Comparison of ENCODE assay signal across 23 cellular contexts in genomic region chr3:61565569-61565968, GRCh38. TPM values are rescaled to one million over a fixed set of nuclear protein-coding genes. Genes with fewer than 3 reads are reported as not detected.
A peak's percentile ranks its signal among the peaks of the same experiment; 100 is the strongest.
DNase-seq lines count a peak whose midpoint lies in the region; TF ChIP-seq lines count a peak whose summit lies in the region.
"Had no signal": no experiment of that assay in that cellular context is flagged by ENCODE, and none has a peak within 500 bp of the region (broad histone marks: within the 10 kb centered on the region; RNA-seq: fewer than 3 reads in every experiment).

No MANE protein-coding gene starts in this region.

- H2AFZ ChIP-seq in Loucy (ENCODE audit: low read length): no peak overlapping the region
- no peak overlapping the region for H2AFZ ChIP-seq in neural cell (ENCODE audit: low read depth, low read length)

- H3K36me3 ChIP-seq in Loucy (ENCODE audit: insufficient read depth, low read length) (no peaks in the 10 kb centered on the region), neural cell (ENCODE audit: insufficient read depth, low read length) (no peaks in the 10 kb centered on the region)

- H3K4me3 Mint-ChIP-seq in endothelial cell (ENCODE audit: unreplicated experiment): peak overlapping the region; percentile 8
- H3K4me3 Mint-ChIP-seq: effector memory CD8-positive, alpha-beta T cell had no signal

- no peak for TF ChIP-seq CTCF in Loucy (conservative IDR thresholded peaks at IDR 0.05; ENCODE audit: low read length)
- TF ChIP-seq CTCF in endothelial cell (IDR thresholded peaks at IDR 0.05; ENCODE audit: unreplicated experiment): no peak
- no peak for TF ChIP-seq CTCF in neural cell (IDR thresholded peaks at IDR 0.05; ENCODE audit: poor library complexity, severe bottlenecking)

- TF ChIP-seq RAD21 in neural cell (conservative IDR thresholded peaks at IDR 0.05): no peak

- peaks cover 12% of the 10 kb centered on the region for H3K4me1 Mint-ChIP-seq in endothelial cell (ENCODE audit: unreplicated experiment)

- DNase-seq in EH (ENCODE audit: low read depth) (peak; percentile 18), endothelial cell (ENCODE audit: low spot score) (no peak), iPS-NIHi7 (ENCODE audit: extremely low spot score) (no peak), foreskin melanocyte (no peak), SKM-1 (lab: John Stamatoyannopoulos, UW; ENCODE audit: unreplicated experiment) (no peak), mucosa of gallbladder (ENCODE audit: low spot score) (no peak)
- DNase-seq: activated CD4-positive, alpha-beta T cell treated with anti-CD3 and anti-CD28 coated beads for 48 hours; activated CD8-positive, alpha-beta memory T cell treated with anti-CD3 and anti-CD28 coated beads, Interleukin-2, amount 50 U/mL, for 48 hours; activated gamma-delta T cell treated with Interleukin-2 at 50 U/mL for 16 hours; amygdala; cerebellar nuclear complex; DMS 273 treated with DMSO at 0.1 percent for 48 hours; effector memory CD8-positive, alpha-beta T cell; hippocampal formation; left cardiac atrium; midbrain; NCI-H1092; NCI-H2081 treated with DMSO at 0.1 percent for 48 hours; stimulated activated CD8-positive, alpha-beta memory T cell treated with anti-CD3 and anti-CD28 coated beads, Interleukin-4, amount 100 ng/mL, for 48 hours had no signal

- peaks cover 27% of the 10 kb centered on the region for H3K4me1 ChIP-seq in Loucy (ENCODE audit: insufficient read depth, low read length, poor library complexity, severe bottlenecking)

- H3K4me3 ChIP-seq in Loucy (ENCODE audit: low read length, poor library complexity, severe bottlenecking) (no peak overlapping the region), neural cell (ENCODE audit: low read length) (peak overlapping the region; percentile 97)

- H3K36me3 Mint-ChIP-seq in endothelial cell (ENCODE audit: low read depth, unreplicated experiment): no peaks in the 10 kb centered on the region
- H3K36me3 Mint-ChIP-seq: CD14-positive monocyte had no signal

- no peak overlapping the region for H3K27ac ChIP-seq in neural cell (ENCODE audit: low read length)
- H3K27ac ChIP-seq: KMS-11 had no signal

- no peak for TF ChIP-seq EP300 in neural cell (conservative IDR thresholded peaks at IDR 0.05; ENCODE audit: poor library complexity, severe bottlenecking)

- H3K79me2 ChIP-seq in Loucy (ENCODE audit: insufficient read depth, low read length) (peaks cover 14% of the 10 kb centered on the region), neural cell (replicated peaks; ENCODE audit: insufficient read depth, low read length) (peaks cover 47% of the 10 kb centered on the region)

- H4K20me1 ChIP-seq in Loucy (ENCODE audit: insufficient read depth, low read length, poor library complexity, severe bottlenecking) (peaks cover 3% of the 10 kb centered on the region), neural cell (ENCODE audit: insufficient read depth) (no peaks in the 10 kb centered on the region)

- no peaks in the 10 kb centered on the region for H3K9me3 Mint-ChIP-seq in endothelial cell (ENCODE audit: unreplicated experiment)
- H3K9me3 Mint-ChIP-seq: effector memory CD8-positive, alpha-beta T cell had no signal

- H3K4me2 ChIP-seq in Loucy (ENCODE audit: low read depth, low read length, poor library complexity, severe bottlenecking) (peak overlapping the region; percentile 41), neural cell (ENCODE audit: low read length) (peak overlapping the region; percentile 98)
- H3K4me2 ChIP-seq: KMS-11 had no signal

- H3K9me3 ChIP-seq in Loucy (ENCODE audit: insufficient read depth, low read depth, low read length) (no peaks in the 10 kb centered on the region), neural cell (ENCODE audit: low read length) (no peaks in the 10 kb centered on the region)

- H3K27me3 ChIP-seq in Loucy (ENCODE audit: insufficient read depth, low read length, poor library complexity, severe bottlenecking) (no peaks in the 10 kb centered on the region), neural cell (ENCODE audit: insufficient read depth, low read depth, low read length) (no peaks in the 10 kb centered on the region)

- peaks cover 5% of the 10 kb centered on the region for H3K27me3 Mint-ChIP-seq in endothelial cell (ENCODE audit: unreplicated experiment)

- H3K9me2 ChIP-seq in Loucy (replicated peaks; ENCODE audit: low read depth, low read length) (no peaks in the 10 kb centered on the region), neural cell (ENCODE audit: insufficient read depth, low read length) (no peaks in the 10 kb centered on the region)

- no peak overlapping the region for H3K27ac Mint-ChIP-seq in endothelial cell (ENCODE audit: unreplicated experiment)
- H3K27ac Mint-ChIP-seq: CD14-positive monocyte; effector memory CD8-positive, alpha-beta T cell had no signal

- H3F3A ChIP-seq in Loucy (ENCODE audit: low read depth) (no peaks in the 10 kb centered on the region), neural cell (ENCODE audit: insufficient read depth, low read length, poor library complexity, severe bottlenecking) (no peaks in the 10 kb centered on the region)

- no peak overlapping the region for H3K9ac ChIP-seq in Loucy (ENCODE audit: low read depth, low read length, poor library complexity, severe bottlenecking)
- H3K9ac ChIP-seq in neural cell (ENCODE audit: low read length): no peak overlapping the region
- H3K9ac ChIP-seq: KMS-11 had no signal

TF ChIP-seq in neural cell, 6 proteins besides CTCF, POLR2A, EP300 and RAD21:
- TF ChIP-seq MXI1 (conservative IDR thresholded peaks at IDR 0.05; ENCODE audit: poor library complexity, severe bottlenecking) (no peak), REST (IDR thresholded peaks at IDR 0.05; ENCODE audit: borderline replicate concordance) (no peak), EZH2 (IDR thresholded peaks at IDR 0.05; ENCODE audit: borderline replicate concordance, insufficient read depth, low read length, poor library complexity, severe bottlenecking) (no peak), POLR2AphosphoS5 (IDR thresholded peaks at IDR 0.05) (no peak), SMC3 (conservative IDR thresholded peaks at IDR 0.05; ENCODE audit: poor library complexity) (no peak), TAF1 (IDR thresholded peaks at IDR 0.05; ENCODE audit: low read depth) (no peak)

RNA-seq across cellular contexts. Expression of gene PTPRG, which starts 4.2 kb away (rescaled TPM):
- total RNA-seq in endothelial cell (ENCODE audit: unreplicated experiment) (80.7 TPM), mucosa of gallbladder (38.1 TPM)
- 31.3 and 33.1 TPM in 2 replicates for polyA plus RNA-seq in neural cell
- polyA minus RNA-seq in neural cell: 150 and 174 TPM in 2 replicates
- polyA plus RNA-seq: CD14-positive monocyte had no signal
